Comparison of ENCODE assay signal across 8 cellular contexts in genomic region chr17:16217002-16217635, GRCh38. TPM values are rescaled to one million over a fixed set of nuclear protein-coding genes. Genes with fewer than 3 reads are reported as not detected.
DNase-seq lines count a peak whose midpoint lies in the region; ATAC-seq, FAIRE-seq and TF ChIP-seq lines count a peak whose summit lies in the region.

TSS of gene PIGL (plus strand) at chr17:16217210. CDS start at chr17:16217227, 17 bp downstream.

- FAIRE-seq in A549 (lab: Jason Lieb, UNC), result peak; percentile 13

- peak; percentile 96 for TF ChIP-seq POLR2A in A549 (IDR thresholded peaks at IDR 0.05; ENCODE audit: low read length)

- DNase-seq in A549 (ENCODE audit: low read depth in 1 of 2, low spot score in 1 of 2), result peak; percentile 89 to 98
- DNase-seq in HT1080 (ENCODE audit: low read depth), result peak; percentile 85
- peak; percentile 87 for DNase-seq in NT2/D1 (ENCODE audit: low read depth, low spot score)
- DNase-seq in activated CD8-positive, alpha-beta memory T cell treated with anti-CD3 and anti-CD28 coated beads for 48 hours (ENCODE audit: low read depth in 2 of 3, low spot score in 2 of 3), result peak; percentile 64 to 84 (median 78)
- peak; percentile 35 to 52 for DNase-seq in memory B cell (ENCODE audit: low spot score in 2 of 2)
- DNase-seq in stimulated activated CD4-positive, alpha-beta T cell treated with anti-CD3 and anti-CD28 coated beads, TNF-alpha, amount 100 ng/mL, for 48 hours (ENCODE audit: low read depth in 3 of 3), result peak; percentile 74 to 85 (median 80)

- H3K27ac Mint-ChIP-seq in memory B cell, result peak within 1 kb of the TSS; percentile 94

- ATAC-seq in A549 (peak; percentile 71 to 77), GM18867 (IDR thresholded peaks at IDR 0.05; ENCODE audit: unreplicated experiment) (peak; percentile 39), memory B cell (ENCODE audit: low read depth) (peak; percentile 22)

- H3K36me3 Mint-ChIP-seq in memory B cell, result no peaks in the 10 kb centered on the region

- H3K9me3 ChIP-seq in A549 (no peaks in the 10 kb centered on the region), NT2/D1 (ENCODE audit: insufficient read depth, low read length) (no peaks in the 10 kb centered on the region), endocrine pancreas (ENCODE audit: control insufficient read depth, low read length) (no peaks in the 10 kb centered on the region)

- peak within 1 kb of the TSS; percentile 81 for H3K4me2 ChIP-seq in A549

- peak; percentile 37 to 38; a peak in 2 of 5 replicates for TF ChIP-seq RAD21 in A549 (conservative IDR thresholded peaks at IDR 0.05 in 1 of 2, IDR thresholded peaks at IDR 0.05 in 1 of 2)

- H3K27ac ChIP-seq in A549, result peak within 1 kb of the TSS; percentile 96 to 97

- H3K9ac ChIP-seq in NT2/D1 (ENCODE audit: insufficient read length, low read depth) (peak within 1 kb of the TSS; percentile 99), endocrine pancreas (ENCODE audit: control insufficient read depth, insufficient read depth, low read length) (peak within 1 kb of the TSS; percentile 95)

- H3K9me3 Mint-ChIP-seq in memory B cell, result no peaks in the 10 kb centered on the region

- peak within 1 kb of the TSS; percentile 75 for H3K4me3 ChIP-seq in A549
- H3K4me3 ChIP-seq in NT2/D1 (ENCODE audit: insufficient read length, low read depth), result peak within 1 kb of the TSS; percentile 98
- peak within 1 kb of the TSS; percentile 86 for H3K4me3 ChIP-seq in endocrine pancreas (ENCODE audit: control insufficient read depth, insufficient read depth, low read length)

- H3K27me3 Mint-ChIP-seq in memory B cell, result no peaks in the 10 kb centered on the region

- POLR2A ChIA-PET in A549 (lab: Yijun Ruan, JAX), result interaction anchor here (0.5 to 4.2 kb wide), 15 partner anchors 9 to 221 kb away, joined by 3 to 57 read pairs (median 4); partner anchors contain the start of gene UBB

- under 1% methylated on average over 29 of the region's 29 CpGs for WGBS in A549 (ENCODE audit: missing lambda C conversion rate)

- H3K4me3 Mint-ChIP-seq in memory B cell, result peak within 1 kb of the TSS; percentile 96

- H3K27me3 ChIP-seq in NT2/D1 (ENCODE audit: insufficient read depth, insufficient read length) (no peaks in the 10 kb centered on the region), endocrine pancreas (ENCODE audit: control insufficient read depth, insufficient read depth, low read length) (no peaks in the 10 kb centered on the region)

- CTCF ChIA-PET in A549 (lab: Yijun Ruan, JAX), result interaction anchor here (0.9 to 7.5 kb wide), 8 partner anchors 8 to 147 kb away, joined by 3 to 69 read pairs (median 4); partner anchors contain the start of gene CENPV

- H3K36me3 ChIP-seq in NT2/D1 (ENCODE audit: insufficient read depth, insufficient read length, low read length) (peaks cover 3% of the 10 kb centered on the region), endocrine pancreas (ENCODE audit: control insufficient read depth, insufficient read depth, low read length) (no peaks in the 10 kb centered on the region)

- no peak for TF ChIP-seq EP300 in A549 (IDR thresholded peaks at IDR 0.05)

- TF ChIP-seq CTCF in A549 (IDR thresholded peaks at IDR 0.05), result no peak

- peaks cover 23% of the 10 kb centered on the region for H3K4me1 Mint-ChIP-seq in memory B cell

- H3K4me1 ChIP-seq in A549 (peaks cover 31% of the 10 kb centered on the region), NT2/D1 (ENCODE audit: insufficient read depth, insufficient read length) (no peaks in the 10 kb centered on the region), endocrine pancreas (ENCODE audit: control insufficient read depth, insufficient read depth, low read length) (peaks cover 10% of the 10 kb centered on the region)

TF ChIP-seq in A549, 52 proteins besides CTCF, POLR2A, EP300 and RAD21 (continues in another document):
- 0 out of 2 replicates have a peak, but pooled peaks have one; percentile 66 for TF ChIP-seq TFCP2L1 (CRISPR knock-in tag; IDR thresholded peaks at IDR 0.05)
- TF ChIP-seq HOXB5 (CRISPR knock-in tag; IDR thresholded peaks at IDR 0.05), result peak; percentile 87
- TF ChIP-seq ZNF302 (CRISPR knock-in tag; IDR thresholded peaks at IDR 0.05), result no peak
- TF ChIP-seq BHLHE40 (IDR thresholded peaks at IDR 0.05; ENCODE audit: low read depth, low read length), result no peak
- peak; percentile 98 for TF ChIP-seq KDM5A (IDR thresholded peaks at IDR 0.05)
- TF ChIP-seq FOSB (CRISPR knock-in tag; IDR thresholded peaks at IDR 0.05), result no peak
- TF ChIP-seq BCL3 (IDR thresholded peaks at IDR 0.05), result peak; percentile 94
- no peak for TF ChIP-seq KDM1A (IDR thresholded peaks at IDR 0.05; ENCODE audit: low read depth)
- TF ChIP-seq JUN (IDR thresholded peaks at IDR 0.05), result peak; percentile 87 to 96
- TF ChIP-seq MYC (IDR thresholded peaks at IDR 0.05; ENCODE audit: borderline replicate concordance, low read length), result peak; percentile 78; the same call in 1 of the 2 replicates
- TF ChIP-seq FOXS1 (CRISPR knock-in tag; IDR thresholded peaks at IDR 0.05), result no peak
- TF ChIP-seq EHF (CRISPR knock-in tag; IDR thresholded peaks at IDR 0.05), result peak; percentile 56; the same call in 1 of the 2 replicates
- no peak for TF ChIP-seq ZFP36 (IDR thresholded peaks at IDR 0.05; ENCODE audit: borderline replicate concordance, partially characterized antibody)
- TF ChIP-seq HDAC2 (IDR thresholded peaks at IDR 0.05), result peak; percentile 64; the same call in 1 of the 2 replicates
- TF ChIP-seq CBX2 (IDR thresholded peaks at IDR 0.05; ENCODE audit: borderline replicate concordance, low read depth), result no peak
- TF ChIP-seq NR3C1 (IDR thresholded peaks at IDR 0.05), result no peak
- peak; percentile 50; the same call in 1 of the 2 replicates for TF ChIP-seq ZSCAN20 (CRISPR knock-in tag; IDR thresholded peaks at IDR 0.05)
- TF ChIP-seq ATOH8 (CRISPR knock-in tag; IDR thresholded peaks at IDR 0.05; ENCODE audit: low read depth), result peak; percentile 76; the same call in 1 of the 2 replicates
- no peak for TF ChIP-seq NFE2L2 (conservative IDR thresholded peaks at IDR 0.05; ENCODE audit: low read length)
- TF ChIP-seq HOXB13 (CRISPR knock-in tag; IDR thresholded peaks at IDR 0.05; ENCODE audit: low read depth), result peak; percentile 77; the same call in 1 of the 2 replicates
- peak; percentile 74; the same call in 1 of the 2 replicates for TF ChIP-seq PHF8 (IDR thresholded peaks at IDR 0.05; ENCODE audit: borderline replicate concordance, low read depth)
- peak; percentile 39; the same call in 1 of the 2 replicates for TF ChIP-seq GATA3 (IDR thresholded peaks at IDR 0.05; ENCODE audit: borderline replicate concordance)
- peak; percentile 79; the same call in 1 of the 2 replicates for TF ChIP-seq RARB (CRISPR knock-in tag; IDR thresholded peaks at IDR 0.05)
- no peak for TF ChIP-seq EHMT2 (IDR thresholded peaks at IDR 0.05; ENCODE audit: low read depth)
- peak; percentile 44; the same call in 1 of the 2 replicates for TF ChIP-seq MAZ (IDR thresholded peaks at IDR 0.05; ENCODE audit: borderline replicate concordance, low read depth, low read length)
- peak; percentile 97 for TF ChIP-seq MAX (IDR thresholded peaks at IDR 0.05)
- peak; percentile 39; the same call in 2 of the 3 replicates for TF ChIP-seq SMC3 (IDR thresholded peaks at IDR 0.05)
- TF ChIP-seq HEYL (CRISPR knock-in tag; IDR thresholded peaks at IDR 0.05), result 0 out of 2 replicates have a peak, but pooled peaks have one; percentile 41

RNA-seq across cellular contexts. Expression of gene PIGL, which starts in this region (rescaled TPM):
- polyA plus RNA-seq in A549 (2011; rRNA removed) (34.1 and 35.1 TPM in 2 replicates), A549 (2017; fragmentation: RNase III; extraction: RNeasy Plus Mini Kit Qiagen cat#74134 plus additional on column Dnase treatment) (25.5 to 28.6 TPM (median 27.5 TPM) in 3 replicates)
- polyA plus RNA-seq in A549 (2012; cell fraction: cytosol; rRNA removed), result 23.0 and 25.9 TPM in 2 replicates
- polyA plus RNA-seq in A549 (2012; cell fraction: nucleus; rRNA removed), result 80.6 and 105 TPM in 2 replicates
- polyA minus RNA-seq in A549 (2011; rRNA and poly(A)+ RNA removed), result 21.4 and 25.7 TPM in 2 replicates
- 16.0 and 18.6 TPM in 2 replicates for total RNA-seq in HT1080 (2014; rRNA removed; shearing (Covaris generic))
- polyA plus RNA-seq in HT1080 (2015; cell fraction: cytosol; rRNA removed), result 8.3 and 11.6 TPM in 2 replicates
- 61.8 and 63.9 TPM in 2 replicates for polyA plus RNA-seq in HT1080 (2015; cell fraction: nucleus; rRNA removed)

Comparison
In these comparisons a context has a peak if more than half of its experiments do, and no peak if none do; other contexts are left out.
1. Peak in every context shown above with its lines: DNase-seq, ATAC-seq, H3K4me3 ChIP-seq and H3K27ac ChIP-seq.
2. ATAC-seq: peak in every context shown above with its lines; median percentile 74 in A549; 39 in GM18867; 22 in memory B cell.
3. DNase-seq: peak in every context shown above with its lines; median percentile 94 in A549; 87 in NT2/D1; 85 in HT1080; 80 in stimulated activated CD4-positive, alpha-beta T cell treated with anti-CD3 and anti-CD28 coated beads, TNF-alpha, amount 100 ng/mL, for 48 hours; 78 in activated CD8-positive, alpha-beta memory T cell treated with anti-CD3 and anti-CD28 coated beads for 48 hours; 44 in memory B cell.